27 cellular contexts compared by ENCODE assay signal in the genomic region with DNA sequence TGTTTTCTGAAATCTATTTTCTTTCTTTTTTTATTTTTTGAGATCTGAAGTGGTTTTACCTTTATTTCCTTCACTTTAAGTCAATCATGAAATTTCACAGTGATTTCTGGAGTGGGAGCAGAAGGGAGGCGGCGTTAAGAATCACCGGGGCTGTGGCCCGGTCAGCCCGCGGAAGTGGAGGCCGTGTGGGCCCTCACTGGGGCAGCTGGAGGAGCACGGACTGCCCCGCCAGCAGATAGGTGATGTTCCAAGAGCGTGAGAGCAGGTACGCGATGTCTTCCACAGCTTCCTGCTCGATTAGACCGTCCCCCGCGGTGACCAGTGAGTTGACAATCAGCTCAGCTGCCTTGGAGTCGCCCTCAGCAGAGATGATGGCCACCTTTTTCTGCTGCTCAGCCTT.
"Had no signal": no experiment of that assay in that cellular context is flagged by ENCODE, and none has a peak within 500 bp of the region (broad histone marks: within the 10 kb centered on the region; RNA-seq: fewer than 3 reads in every experiment).

No MANE protein-coding gene starts in this region.

- H3K9me3 Mint-ChIP-seq: activated CD4-positive, alpha-beta memory T cell treated with anti-CD3 and anti-CD28 coated beads for 36 hours; activated CD4-positive, alpha-beta T cell treated with anti-CD3 and anti-CD28 coated beads, Interleukin-2, amount 10 ng/mL, durations not matched to agents 24 days and 14 days; activated naive CD4-positive, alpha-beta T cell treated with anti-CD3 and anti-CD28 coated beads for 36 hours; activated naive CD4-positive, alpha-beta T cell treated with anti-CD3 and anti-CD28 coated beads, Interleukin-2, amount 50 U/mL, for 24 hours; activated naive CD8-positive, alpha-beta T cell treated with anti-CD3 and anti-CD28 coated beads for 36 hours; activated naive CD8-positive, alpha-beta T cell treated with anti-CD3 and anti-CD28 coated beads, Interleukin-2, amount 50 U/mL, for 24 hours; activated T-helper 1 cell treated with anti-CD3 and anti-CD28 coated beads, Interleukin-12 subunit alpha, Interleukin-12 subunit beta, Interleukin-2, Interleukin-4 antibody, amounts not matched to agents 30 ng/mL and 10 ng/mL and 1 ng/mL, durations not matched to agents 14 hours and 24 hours and 36 hours; activated T-helper 2 cell treated with anti-CD3 and anti-CD28 coated beads, Interferon-gamma antibody, Interleukin-2, Interleukin-4, amounts not matched to agents 10 μg/mL and 5 μg/mL and 100 μg/mL, durations not matched to agents 14 hours and 24 hours and 36 hours had no signal

- H3K4me1 Mint-ChIP-seq: activated CD4-positive, alpha-beta T cell treated with anti-CD3 and anti-CD28 coated beads for 36 hours; activated naive CD4-positive, alpha-beta T cell treated with anti-CD3 and anti-CD28 coated beads, Interleukin-2, amount 50 U/mL, for 24 hours; activated naive CD8-positive, alpha-beta T cell treated with anti-CD3 and anti-CD28 coated beads for 36 hours had no signal

- H3K27me3 ChIP-seq: body of pancreas had no signal

- H3K4me3 Mint-ChIP-seq: activated CD4-positive, alpha-beta memory T cell treated with anti-CD3 and anti-CD28 coated beads for 36 hours; activated CD4-positive, alpha-beta T cell treated with anti-CD3 and anti-CD28 coated beads for 36 hours; activated CD4-positive, alpha-beta T cell treated with anti-CD3 and anti-CD28 coated beads, Interleukin-2, amount 10 ng/mL, durations not matched to agents 24 days and 14 days; activated CD8-positive, alpha-beta memory T cell treated with anti-CD3 and anti-CD28 coated beads, Interleukin-2, amount 10 ng/mL, durations not matched to agents 7 days and 5 days; activated CD8-positive, alpha-beta T cell treated with anti-CD3 and anti-CD28 coated beads, Interleukin-2, amount 10 ng/mL, durations not matched to agents 7 days and 5 days; activated naive CD4-positive, alpha-beta T cell treated with anti-CD3 and anti-CD28 coated beads for 36 hours; activated naive CD4-positive, alpha-beta T cell treated with anti-CD3 and anti-CD28 coated beads, Interleukin-2, amount 50 U/mL, for 24 hours; activated naive CD8-positive, alpha-beta T cell treated with anti-CD3 and anti-CD28 coated beads for 36 hours; activated naive CD8-positive, alpha-beta T cell treated with anti-CD3 and anti-CD28 coated beads, Interleukin-2, amount 50 U/mL, for 24 hours; activated T-helper 1 cell treated with anti-CD3 and anti-CD28 coated beads, Interleukin-12 subunit alpha, Interleukin-12 subunit beta, Interleukin-2, Interleukin-4 antibody, amounts not matched to agents 30 ng/mL and 10 ng/mL and 1 ng/mL, durations not matched to agents 14 hours and 24 hours and 36 hours had no signal

- H3K9me3 ChIP-seq: adrenal gland, body of pancreas, esophagus squamous epithelium had no signal

- ATAC-seq: activated CD4-positive, alpha-beta T cell treated with anti-CD3 and anti-CD28 coated beads for 36 hours; activated CD8-positive, alpha-beta memory T cell treated with anti-CD3 and anti-CD28 coated beads, Interleukin-2, amount 10 ng/mL, durations not matched to agents 7 days and 5 days; activated CD8-positive, alpha-beta T cell treated with anti-CD3 and anti-CD28 coated beads, Interleukin-2, amount 10 ng/mL, durations not matched to agents 7 days and 5 days; activated naive CD8-positive, alpha-beta T cell treated with anti-CD3 and anti-CD28 coated beads, Interleukin-2, amount 50 U/mL, for 24 hours; body of pancreas had no signal

- H3K36me3 Mint-ChIP-seq: activated CD4-positive, alpha-beta memory T cell treated with anti-CD3 and anti-CD28 coated beads for 36 hours; activated CD8-positive, alpha-beta memory T cell treated with anti-CD3 and anti-CD28 coated beads, Interleukin-2, amount 10 ng/mL, durations not matched to agents 7 days and 5 days; activated naive CD4-positive, alpha-beta T cell treated with anti-CD3 and anti-CD28 coated beads, Interleukin-2, amount 50 U/mL, for 24 hours; activated naive CD8-positive, alpha-beta T cell treated with anti-CD3 and anti-CD28 coated beads for 36 hours had no signal

- H3K27me3 Mint-ChIP-seq: activated CD4-positive, alpha-beta memory T cell treated with anti-CD3 and anti-CD28 coated beads for 36 hours; activated naive CD4-positive, alpha-beta T cell treated with anti-CD3 and anti-CD28 coated beads, Interleukin-2, amount 50 U/mL, for 24 hours; activated naive CD8-positive, alpha-beta T cell treated with anti-CD3 and anti-CD28 coated beads for 36 hours; activated naive CD8-positive, alpha-beta T cell treated with anti-CD3 and anti-CD28 coated beads, Interleukin-2, amount 50 U/mL, for 24 hours had no signal

- H3K4me3 ChIP-seq: adrenal gland, body of pancreas, esophagus squamous epithelium had no signal

- DNase-seq: activated CD4-positive, alpha-beta memory T cell treated with anti-CD3 and anti-CD28 coated beads for 36 hours; activated CD4-positive, alpha-beta T cell treated with anti-CD3 and anti-CD28 coated beads for 36 hours; activated CD4-positive, alpha-beta T cell treated with anti-CD3 and anti-CD28 coated beads, Interleukin-2, amount 10 ng/mL, durations not matched to agents 24 days and 14 days; activated CD4-positive, CD25-positive, alpha-beta regulatory T cell; activated CD4-positive, CD25-positive, alpha-beta regulatory T cell treated with anti-CD3 and anti-CD28 coated beads, Interleukin-2, amount 50 U/mL, for 72 hours; activated CD8-positive, alpha-beta memory T cell treated with anti-CD3 and anti-CD28 coated beads, Interleukin-2, amount 10 ng/mL, durations not matched to agents 7 days and 5 days; activated CD8-positive, alpha-beta memory T cell treated with anti-CD3 and anti-CD28 coated beads, Interleukin-2, amount 50 U/mL, for 4 hours; activated CD8-positive, alpha-beta T cell treated with anti-CD3 and anti-CD28 coated beads, Interleukin-2, amount 10 ng/mL, durations not matched to agents 7 days and 5 days; activated effector memory CD4-positive, alpha-beta T cell treated with anti-CD3 and anti-CD28 coated beads, Interleukin-2, amount 50 U/mL, for 16 hours; activated naive CD4-positive, alpha-beta T cell treated with anti-CD3 and anti-CD28 coated beads for 36 hours; activated naive CD8-positive, alpha-beta T cell treated with anti-CD3 and anti-CD28 coated beads for 36 hours; activated naive CD8-positive, alpha-beta T cell treated with anti-CD3 and anti-CD28 coated beads, Interleukin-2, amount 50 U/mL, for 24 hours; activated T-cell treated with anti-CD3 and anti-CD28 coated beads, Interleukin-2, amount 50 U/mL, for 1 hour; activated T-cell treated with anti-CD3 and anti-CD28 coated beads, Interleukin-2, amount 50 U/mL, for 48 hours; adrenal gland; amygdala; aorta; body of pancreas; caudate nucleus; effector CD8-positive, alpha-beta T cell; esophagus squamous epithelium; head of caudate nucleus; T-helper 2 cell had no signal

- H3K4me1 ChIP-seq: adrenal gland, body of pancreas, esophagus squamous epithelium had no signal

- H3K27ac ChIP-seq: adrenal gland, body of pancreas, epithelial cell of prostate, esophagus squamous epithelium had no signal

- H3K27ac Mint-ChIP-seq: activated CD4-positive, alpha-beta memory T cell treated with anti-CD3 and anti-CD28 coated beads for 36 hours; activated CD4-positive, alpha-beta T cell treated with anti-CD3 and anti-CD28 coated beads for 36 hours; activated CD4-positive, alpha-beta T cell treated with anti-CD3 and anti-CD28 coated beads, Interleukin-2, amount 10 ng/mL, durations not matched to agents 24 days and 14 days; activated CD8-positive, alpha-beta memory T cell treated with anti-CD3 and anti-CD28 coated beads, Interleukin-2, amount 10 ng/mL, durations not matched to agents 7 days and 5 days; activated CD8-positive, alpha-beta T cell treated with anti-CD3 and anti-CD28 coated beads, Interleukin-2, amount 10 ng/mL, durations not matched to agents 7 days and 5 days; activated naive CD4-positive, alpha-beta T cell treated with anti-CD3 and anti-CD28 coated beads for 36 hours; activated naive CD4-positive, alpha-beta T cell treated with anti-CD3 and anti-CD28 coated beads, Interleukin-2, amount 50 U/mL, for 24 hours; activated naive CD8-positive, alpha-beta T cell treated with anti-CD3 and anti-CD28 coated beads for 36 hours; activated naive CD8-positive, alpha-beta T cell treated with anti-CD3 and anti-CD28 coated beads, Interleukin-2, amount 50 U/mL, for 24 hours; activated T-helper 1 cell treated with anti-CD3 and anti-CD28 coated beads, Interleukin-12 subunit alpha, Interleukin-12 subunit beta, Interleukin-2, Interleukin-4 antibody, amounts not matched to agents 30 ng/mL and 10 ng/mL and 1 ng/mL, durations not matched to agents 14 hours and 24 hours and 36 hours; activated T-helper 2 cell treated with anti-CD3 and anti-CD28 coated beads, Interferon-gamma antibody, Interleukin-2, Interleukin-4, amounts not matched to agents 10 μg/mL and 5 μg/mL and 100 μg/mL, durations not matched to agents 14 hours and 24 hours and 36 hours had no signal

- H3K36me3 ChIP-seq: adrenal gland, esophagus squamous epithelium had no signal
